Comparison of ENCODE assay signal across 10 cellular contexts in genomic region chr7:132783824-132784223, GRCh38.
A peak's percentile ranks its signal among the peaks of the same experiment; 100 is the strongest.
DNase-seq lines count a peak whose midpoint lies in the region; ATAC-seq and TF ChIP-seq lines count a peak whose summit lies in the region.
"Had no signal": no experiment of that assay in that cellular context is flagged by ENCODE, and none has a peak within 500 bp of the region (broad histone marks: within the 10 kb centered on the region; RNA-seq: fewer than 3 reads in every experiment).

No MANE protein-coding gene starts in this region.

- no peak for TF ChIP-seq CTCF in choroid plexus epithelial cell (conservative IDR thresholded peaks at IDR 0.05; ENCODE audit: low read depth, low read length)
- TF ChIP-seq CTCF in retinal pigment epithelial cell (conservative IDR thresholded peaks at IDR 0.05; ENCODE audit: low read depth, low read length) = no peak

- ATAC-seq in GM21526 (IDR thresholded peaks at IDR 0.05; ENCODE audit: low FRiP score, unreplicated experiment) = no peak

- DNase-seq in DMS53 (lab: John Stamatoyannopoulos, UW) (peak; percentile 52), DMS53 treated with DMSO at 0.1 percent for 48 hours (lab: John Stamatoyannopoulos, UW; ENCODE audit: unreplicated experiment) (no peak), NCI-H226 (peak; percentile 95), choroid plexus epithelial cell (ENCODE audit: low read depth) (peak; percentile 78), retinal pigment epithelial cell (ENCODE audit: low read depth) (peak; percentile 84), NCI-H2081 treated with DMSO at 0.1 percent for 48 hours (lab: John Stamatoyannopoulos, UW) (no peak), OCI-M1 (lab: John Stamatoyannopoulos, UW) (no peak)
- DNase-seq: immature natural killer cell, NCI-H526 treated with DMSO at 0.1 percent for 48 hours had no signal

- H3K4me3 ChIP-seq in choroid plexus epithelial cell (ENCODE audit: low read depth, low read length) (no peak overlapping the region), retinal pigment epithelial cell (ENCODE audit: low read length) (no peak overlapping the region)

Comparison
In these comparisons a context has a peak if more than half of its experiments do, and no peak if none do; other contexts are left out.
1. DNase-seq: peak in DMS53 (single experiment), NCI-H226 (single experiment), choroid plexus epithelial cell (single experiment) and retinal pigment epithelial cell (single experiment); none in DMS53 treated with DMSO at 0.1 percent for 48 hours (single experiment), NCI-H2081 treated with DMSO at 0.1 percent for 48 hours (single experiment) and OCI-M1 (single experiment).